In the genomic region with DNA sequence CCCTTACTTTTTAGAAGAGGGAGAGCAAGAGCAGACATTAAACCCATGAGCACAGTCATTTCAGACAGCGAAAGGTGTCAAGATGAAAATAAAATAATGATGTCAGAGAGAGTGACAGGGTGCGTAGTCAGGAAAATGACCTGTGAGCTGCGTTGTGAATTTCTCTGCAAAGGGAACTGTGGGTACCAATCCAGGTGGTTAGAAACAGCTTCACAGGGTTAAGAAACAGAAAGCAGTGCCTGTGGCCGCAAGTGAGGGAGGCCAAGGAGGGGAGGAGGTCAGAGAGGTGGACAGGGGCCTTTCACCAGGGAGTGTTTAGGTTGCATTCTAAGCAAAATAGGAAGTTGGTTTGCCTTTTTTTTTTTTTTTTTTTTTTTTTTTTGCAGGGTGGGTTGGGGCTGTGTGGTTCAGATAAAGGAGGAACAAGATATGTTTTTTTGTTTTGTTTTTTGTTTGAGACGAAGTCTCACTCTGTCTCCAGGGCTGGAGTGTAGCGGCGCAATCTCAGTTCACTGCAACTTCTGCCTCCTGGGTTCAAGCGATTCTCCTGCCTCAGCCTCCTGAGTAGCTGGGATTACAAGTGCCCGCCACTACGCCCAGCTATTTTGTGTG, we compare ENCODE assay signal across 16 cellular contexts. TPM values are rescaled to one million over a fixed set of nuclear protein-coding genes. Genes with fewer than 3 reads are reported as not detected.
DNase-seq lines count a peak whose midpoint lies in the region; ATAC-seq and TF ChIP-seq lines count a peak whose summit lies in the region.
"Had no signal": no experiment of that assay in that cellular context is flagged by ENCODE, and none has a peak within 500 bp of the region (broad histone marks: within the 10 kb centered on the region; RNA-seq: fewer than 3 reads in every experiment).

No MANE protein-coding gene starts in this region.

- no peaks in the 10 kb centered on the region for H3K36me3 Mint-ChIP-seq in neural crest cell (ENCODE audit: low read depth)

- peaks cover 6% of the 10 kb centered on the region for H3K4me1 Mint-ChIP-seq in neural crest cell

- DNase-seq in activated CD4-positive, CD25-positive, alpha-beta regulatory T cell treated with anti-CD3 and anti-CD28 coated beads, Interleukin-2, amount 50 U/mL, for 72 hours, result no peak
- peak; percentile 75 for DNase-seq in SKM-1 treated with dmso at 0.1 percent for 144 hours (lab: John Stamatoyannopoulos, UW; ENCODE audit: unreplicated experiment)
- DNase-seq in neural crest cell (ENCODE audit: low read depth, low spot score), result no peak
- no peak for DNase-seq in NCI-H226
- DNase-seq in effector CD4-positive, alpha-beta T cell, result no peak
- DNase-seq: DND-41, NCI-H2227 treated with DMSO at 0.1 percent for 48 hours, substantia nigra had no signal

- no peaks in the 10 kb centered on the region for H3K9me3 Mint-ChIP-seq in neural crest cell
- H3K9me3 Mint-ChIP-seq: activated T-helper 2 cell treated with anti-CD3 and anti-CD28 coated beads, Interferon-gamma antibody, Interleukin-2, Interleukin-4, amounts not matched to agents 10 μg/mL and 5 μg/mL and 100 μg/mL, durations not matched to agents 14 hours and 24 hours and 36 hours; T-helper 1 cell treated with Interleukin-12 subunit alpha and Interleukin-12 subunit beta and Interleukin-4 antibody, amounts not matched to agents 30 μg/mL and 1 μg/mL, for 36 hours had no signal

- POLR2A ChIA-PET in HEK293 (lab: Yijun Ruan, JAX), result interaction anchor here (0.6 to 1.9 kb wide), 3 partner anchors 60 to 87 kb away, joined by 3 to 9 read pairs (median 4); a partner anchor contains a TSS

- no peak overlapping the region for H3K27ac ChIP-seq in HEK293 (ENCODE audit: extremely low read depth, low read depth, low read length)
- H3K27ac ChIP-seq: 22Rv1, cardiac muscle cell, pancreas had no signal

- H3K9me3 ChIP-seq in HEK293 (ENCODE audit: control insufficient read depth, insufficient read depth, low read depth, low read length), result no peaks in the 10 kb centered on the region
- H3K9me3 ChIP-seq: pancreas had no signal

- no peak overlapping the region for H3K4me3 ChIP-seq in HEK293 (ENCODE audit: low read depth, low read length)
- H3K4me3 ChIP-seq: cardiac muscle cell, pancreas had no signal

- H3K4me1 ChIP-seq in HEK293 (ENCODE audit: control insufficient read depth, insufficient read depth, low read length), result no peaks in the 10 kb centered on the region

- peak overlapping the region; percentile 21 for H3K4me3 Mint-ChIP-seq in neural crest cell
- H3K4me3 Mint-ChIP-seq: T-helper 1 cell treated with Interleukin-12 subunit alpha and Interleukin-12 subunit beta and Interleukin-4 antibody, amounts not matched to agents 30 μg/mL and 1 μg/mL, for 36 hours had no signal

- CTCF ChIA-PET in HEK293 (lab: Yijun Ruan, JAX), result interaction anchor here (0.9 to 2.0 kb wide), 4 partner anchors 9 to 106 kb away, joined by 3 to 4 read pairs (median 4); a partner anchor contains a TSS

- TF ChIP-seq CTCF in HEK293 (tag by site-specific recombination; IDR thresholded peaks at IDR 0.05) (no peak), neural crest cell (conservative IDR thresholded peaks at IDR 0.05) (no peak)

- ATAC-seq in activated CD4-positive, CD25-positive, alpha-beta regulatory T cell treated with anti-CD3 and anti-CD28 coated beads, Interleukin-2, amount 50 U/mL, for 24 hours, result peak; percentile 9 to 63
- ATAC-seq in HG03280 (IDR thresholded peaks at IDR 0.05; ENCODE audit: unreplicated experiment), result no peak
- ATAC-seq: pancreas had no signal

- no peak overlapping the region for H3K27ac Mint-ChIP-seq in neural crest cell (ENCODE audit: unreplicated experiment)
- H3K27ac Mint-ChIP-seq: activated T-helper 2 cell treated with anti-CD3 and anti-CD28 coated beads, Interferon-gamma antibody, Interleukin-2, Interleukin-4, amounts not matched to agents 10 μg/mL and 5 μg/mL and 100 μg/mL, durations not matched to agents 14 hours and 24 hours and 36 hours; T-helper 1 cell treated with Interleukin-12 subunit alpha and Interleukin-12 subunit beta and Interleukin-4 antibody, amounts not matched to agents 30 μg/mL and 1 μg/mL, for 36 hours had no signal

- no peaks in the 10 kb centered on the region for H3K36me3 ChIP-seq in HEK293 (ENCODE audit: control insufficient read depth in 2 of 2, insufficient read depth in 1 of 2, low read length in 2 of 2)
- H3K36me3 ChIP-seq: cardiac muscle cell, pancreas had no signal

- peaks cover 4% of the 10 kb centered on the region for H3K27me3 Mint-ChIP-seq in neural crest cell (ENCODE audit: low read depth)

TF ChIP-seq in HEK293, 187 proteins besides CTCF, POLR2A, EP300 and RAD21:
- no peak for TF ChIP-seq ZNF501 (tag by site-specific recombination; IDR thresholded peaks at IDR 0.05)
- TF ChIP-seq PRDM1 (tag by site-specific recombination; IDR thresholded peaks at IDR 0.05), result 0 out of 2 replicates have a peak, but pooled peaks have one; percentile 33

RNA-seq across cellular contexts. Expression of a gene that starts 7.9 kb away (rescaled TPM):
- 3.3 TPM in 2 replicates for total RNA-seq in neural crest cell

RNA-seq across cellular contexts. Expression of a gene that starts 20.0 kb away (rescaled TPM):
- 1.5 and 1.8 TPM in 2 replicates for total RNA-seq in neural crest cell

RNA-seq across cellular contexts. Expression of a gene that starts 24.0 kb away (rescaled TPM):
- total RNA-seq in neural crest cell, result 25.6 and 29.0 TPM in 2 replicates

RNA-seq across cellular contexts. Expression of a gene that starts 28.8 kb away (rescaled TPM):
- 96.3 and 99.0 TPM in 2 replicates for total RNA-seq in neural crest cell

RNA-seq across cellular contexts. Expression of a gene that starts 47.8 kb away (rescaled TPM):
- total RNA-seq in neural crest cell, result 2.3 and 4.0 TPM in 2 replicates
